In genomic region chr1:212628813-212629415, GRCh38 we compare ENCODE assay signal across 33 cellular contexts. TPM values are rescaled to one million over a fixed set of nuclear protein-coding genes. Genes with fewer than 3 reads are reported as not detected.
"Had no signal": no experiment of that assay in that cellular context is flagged by ENCODE, and none has a peak within 500 bp of the region (broad histone marks: within the 10 kb centered on the region; RNA-seq: fewer than 3 reads in every experiment).

No MANE protein-coding gene starts in this region.

- H3K27ac ChIP-seq: adrenal gland, body of pancreas, epithelial cell of prostate, esophagus squamous epithelium, neural progenitor cell, parathyroid adenoma, psoas muscle, testis, transverse colon, WERI-Rb-1 had no signal

- H2AFZ ChIP-seq: parathyroid adenoma had no signal

- H3K9ac ChIP-seq: neural progenitor cell, parathyroid adenoma had no signal

- H3K27me3 ChIP-seq: adrenal gland, body of pancreas, neural progenitor cell, testis, transverse colon had no signal

- H3K9me3 ChIP-seq: adrenal gland, body of pancreas, esophagus squamous epithelium, psoas muscle, testis, transverse colon had no signal

- FAIRE-seq: colon, endometrium, keratinocyte, urothelium cell line had no signal

- H3K36me3 ChIP-seq: adrenal gland, esophagus squamous epithelium, neural progenitor cell, transverse colon, WERI-Rb-1 had no signal

- H3K4me2 ChIP-seq: neural progenitor cell had no signal

- H3K4me3 ChIP-seq: adrenal gland, body of pancreas, esophagus squamous epithelium, lung, neural progenitor cell, psoas muscle, testis, transverse colon had no signal

- ATAC-seq: activated CD4-positive, CD25-positive, alpha-beta regulatory T cell treated with anti-CD3 and anti-CD28 coated beads, Interleukin-2, amount 50 U/mL, for 24 hours; body of pancreas; left colon; naive thymus-derived CD4-positive, alpha-beta T cell had no signal

- DNase-seq: activated CD4-positive, alpha-beta T cell treated with anti-CD3 and anti-CD28 coated beads for 48 hours; activated CD4-positive, alpha-beta T cell treated with anti-CD3 and anti-CD28 coated beads, Interleukin-2, amount 50 U/mL, for 48 hours; activated CD8-positive, alpha-beta memory T cell treated with anti-CD3 and anti-CD28 coated beads for 24 hours; activated effector memory CD4-positive, alpha-beta T cell treated with anti-CD3 and anti-CD28 coated beads, Interleukin-2, amount 50 U/mL, for 16 hours; activated naive CD4-positive, alpha-beta T cell treated with anti-CD3 and anti-CD28 coated beads for 36 hours; activated naive CD8-positive, alpha-beta T cell treated with anti-CD3 and anti-CD28 coated beads for 36 hours; adrenal gland; aorta; body of pancreas; dermis blood vessel endothelial cell; effector CD4-positive, alpha-beta T cell; esophagus squamous epithelium; foreskin melanocyte; left colon; midbrain; naive thymus-derived CD4-positive, alpha-beta T cell; occipital lobe; psoas muscle; stimulated activated CD4-positive, alpha-beta T cell treated with anti-CD3 and anti-CD28 coated beads, Interleukin-15, amount 100 ng/mL, for 24 hours; stimulated activated CD4-positive, alpha-beta T cell treated with anti-CD3 and anti-CD28 coated beads, Interleukin-2, amount 100 ng/mL, for 24 hours; stimulated activated naive CD4-positive, alpha-beta T cell; testis; transverse colon; WERI-Rb-1 had no signal

- H3K79me2 ChIP-seq: parathyroid adenoma had no signal

- H3K4me1 ChIP-seq: adrenal gland, parathyroid adenoma, psoas muscle, testis, transverse colon had no signal

RNA-seq across cellular contexts. Expression of gene ATF3, which starts 20.4 kb away (rescaled TPM):
- polyA plus RNA-seq: naive thymus-derived CD4-positive, alpha-beta T cell had no signal
